In genomic region chr12:66199141-66199540, GRCh38 we compare ENCODE assay signal across 20 cellular contexts. TPM values are rescaled to one million over a fixed set of nuclear protein-coding genes. Genes with fewer than 3 reads are reported as not detected.
DNase-seq lines count a peak whose midpoint lies in the region; ATAC-seq, FAIRE-seq and TF ChIP-seq lines count a peak whose summit lies in the region.
"Had no signal": no experiment of that assay in that cellular context is flagged by ENCODE, and none has a peak within 500 bp of the region (broad histone marks: within the 10 kb centered on the region; RNA-seq: fewer than 3 reads in every experiment).

No MANE protein-coding gene starts in this region.

- peaks cover 65% of the 10 kb centered on the region for H3K4me1 Mint-ChIP-seq in CD14-positive monocyte

- H2AFZ ChIP-seq in IMR-90 (replicated peaks; ENCODE audit: low read length, poor library complexity) (no peak overlapping the region), HepG2 (ENCODE audit: low read length) (no peak overlapping the region)
- H2AFZ ChIP-seq: GM23338 had no signal

- no peak overlapping the region for H2AK5ac ChIP-seq in IMR-90 (ENCODE audit: low read depth, low read length)

- H3K36me3 ChIP-seq in IMR-90 (ENCODE audit: control insufficient read depth, insufficient read depth, low read length) (no peaks in the 10 kb centered on the region), neutrophil (peaks cover 3% of the 10 kb centered on the region), HepG2 (replicated peaks in 1 of 2; ENCODE audit: control insufficient read depth in 1 of 2, insufficient read depth in 2 of 2, low read length in 2 of 2) (no peaks in the 10 kb centered on the region)

- no peak overlapping the region for H4K91ac ChIP-seq in IMR-90 (ENCODE audit: insufficient read depth, low read depth, low read length)

- no peak overlapping the region for H3K56ac ChIP-seq in IMR-90 (ENCODE audit: extremely low read depth, insufficient read depth, low read length)

- no peak overlapping the region for H2BK15ac ChIP-seq in IMR-90 (ENCODE audit: low read depth, low read length)

- no peak for FAIRE-seq in HepG2 (lab: Jason Lieb, UNC)
- FAIRE-seq: G401.6, GM12892, GM19239 had no signal

- H4K8ac ChIP-seq in IMR-90 (ENCODE audit: low read depth in 2 of 2, low read length in 2 of 2) = no peak overlapping the region

- dilution Hi-C loops in IMR-90 (cut with HindIII; ENCODE audit: low sequenced_read_pairs, unreplicated experiment) = no loop called here

- H3K4ac ChIP-seq in IMR-90 (ENCODE audit: low read depth, low read length) = no peak overlapping the region

- no peak for TF ChIP-seq CTCF in CD14-positive monocyte (IDR thresholded peaks at IDR 0.05)
- no peak for TF ChIP-seq CTCF in IMR-90 (conservative IDR thresholded peaks at IDR 0.05; ENCODE audit: low read depth, low read length)
- TF ChIP-seq CTCF in neutrophil (IDR thresholded peaks at IDR 0.05) = no peak
- TF ChIP-seq CTCF in HepG2 (CRISPR knock-in tag; IDR thresholded peaks at IDR 0.05) = no peak

- CTCF ChIA-PET in IMR-90 (lab: Yijun Ruan, JAX) (no interaction called here), HepG2 (lab: Yijun Ruan, JAX; ENCODE audit: low intra/inter-chr PET ratio, low total read pairs) (no interaction called here)

- H3K4me2 ChIP-seq in IMR-90 (ENCODE audit: low read depth, low read length) (no peak overlapping the region), HepG2 (ENCODE audit: low read depth, low read length) (no peak overlapping the region)
- H3K4me2 ChIP-seq: GM23338 had no signal

- H3K9ac ChIP-seq in IMR-90 (ENCODE audit: low read depth, low read length) (no peak overlapping the region), HepG2 (ENCODE audit: insufficient read depth, low read depth, low read length) (no peak overlapping the region)

- TF ChIP-seq RAD21 in IMR-90 (IDR thresholded peaks at IDR 0.05; ENCODE audit: low read length) (no peak), HepG2 (CRISPR knock-in tag; IDR thresholded peaks at IDR 0.05) (no peak)

- no peak for TF ChIP-seq POLR2A in IMR-90 (IDR thresholded peaks at IDR 0.05; ENCODE audit: low read depth, low read length)
- TF ChIP-seq POLR2A in HepG2 (IDR thresholded peaks at IDR 0.05; ENCODE audit: insufficient read depth in 1 of 2, low read depth in 2 of 2, low read length in 2 of 2) = no peak

- no peak overlapping the region for H2BK5ac ChIP-seq in IMR-90 (ENCODE audit: low read depth, low read length, poor library complexity, severe bottlenecking)

- H3K23ac ChIP-seq in IMR-90 (ENCODE audit: low read depth, low read length) = no peak overlapping the region

- H3K4me3 ChIP-seq in IMR-90 (ENCODE audit: insufficient read depth, low read depth, low read length) = no peak overlapping the region
- H3K4me3 ChIP-seq in neutrophil (ENCODE audit: low read depth in 1 of 2, low read length in 1 of 2) = no peak overlapping the region
- no peak overlapping the region for H3K4me3 ChIP-seq in HepG2 (replicated peaks in 1 of 3; ENCODE audit: insufficient read depth in 1 of 3, low read depth in 2 of 3, low read length in 3 of 3)
- H3K4me3 ChIP-seq: GM23338 had no signal

- H3K4me1 ChIP-seq in IMR-90 (ENCODE audit: control insufficient read depth, insufficient read depth, low read length) = no peaks in the 10 kb centered on the region
- peaks cover 44 to 66% of the 10 kb centered on the region in 2 experiments for H3K4me1 ChIP-seq in neutrophil (ENCODE audit: control insufficient read depth in 1 of 2, insufficient read depth in 1 of 2, low read depth in 1 of 2, low read length in 1 of 2)
- H3K4me1 ChIP-seq in HepG2 (ENCODE audit: insufficient read depth, low read length) = no peaks in the 10 kb centered on the region
- H3K4me1 ChIP-seq: Caco-2 had no signal

- peak overlapping the region in 5 of 7 donors; percentile 23 to 88 (median 73) for H3K27ac Mint-ChIP-seq in CD14-positive monocyte
- H3K27ac Mint-ChIP-seq: CD4-positive, CD25-positive, alpha-beta regulatory T cell; CD8-positive, alpha-beta T cell; GM23338; H9 had no signal

- H2AK9ac ChIP-seq in IMR-90 (replicated peaks; ENCODE audit: low read depth, low read length, poor library complexity) = no peak overlapping the region

- no peak overlapping the region for H3K18ac ChIP-seq in IMR-90 (ENCODE audit: low read depth, low read length)

- BruUV-seq in IMR-90 (replicated peaks; lab: Mats Ljungman, UMichigan) (no TSS peak), HepG2 (replicated peaks; lab: Mats Ljungman, UMichigan) (no TSS peak)

- H2BK20ac ChIP-seq in IMR-90 (ENCODE audit: low read depth, low read length) = no peak overlapping the region

- no peak for DNase-seq in CD14-positive monocyte (ENCODE audit: low spot score)
- no peak for DNase-seq in IMR-90
- DNase-seq in sciatic nerve (ENCODE audit: low spot score) = no peak
- no peak for DNase-seq in HepG2 (ENCODE audit: low spot score)
- DNase-seq: C1 segment of cervical spinal cord; Caco-2; CD4-positive, CD25-positive, alpha-beta regulatory T cell; CD8-positive, alpha-beta T cell; DMS153; DND-41; H9 had no signal

- TF ChIP-seq EP300 in HepG2 (IDR thresholded peaks at IDR 0.05; ENCODE audit: low read depth in 2 of 2, low read length in 2 of 2) = no peak
- TF ChIP-seq EP300 in HepG2 (CRISPR knock-in tag; IDR thresholded peaks at IDR 0.05; ENCODE audit: borderline replicate concordance) = no peak

- no peak overlapping the region for H3K14ac ChIP-seq in IMR-90 (replicated peaks; ENCODE audit: low read depth, low read length)

- no peak overlapping the region for H4K5ac ChIP-seq in IMR-90 (ENCODE audit: low read depth, low read length)

- no peak overlapping the region for H3K4me3 Mint-ChIP-seq in CD14-positive monocyte
- H3K4me3 Mint-ChIP-seq: CD4-positive, CD25-positive, alpha-beta regulatory T cell; CD8-positive, alpha-beta T cell; GM23338; H9 had no signal

- H3K9me3 ChIP-seq in IMR-90 (ENCODE audit: control insufficient read depth, insufficient read depth, low read length) (peaks cover 3% of the 10 kb centered on the region; the same call in 1 of the 2 replicates), neutrophil (no peaks in the 10 kb centered on the region), HepG2 (ENCODE audit: low read length) (0 out of 2 replicates have a peak, but pooled peaks cover 5% of the 10 kb centered on the region)
- H3K9me3 ChIP-seq: Caco-2 had no signal

- intact Hi-C loops in CD14-positive monocyte (cut with micrococcal nuclease) = loop anchor here in 1 of 2 donors (10.0 kb wide), 1 partner anchor 54 kb away; no protein-coding TSS in a partner anchor
- intact Hi-C loops in IMR-90 (cut with micrococcal nuclease) = no loop called here
- intact Hi-C loops in sciatic nerve (cut with DNase I) = no loop called here
- intact Hi-C loops in HepG2 (cut with micrococcal nuclease; ENCODE audit: unreplicated experiment) = no loop called here

- no peaks in the 10 kb centered on the region for H4K20me1 ChIP-seq in IMR-90 (ENCODE audit: insufficient read depth, low read length)
- H4K20me1 ChIP-seq in HepG2 (ENCODE audit: insufficient read depth, low read length) = no peaks in the 10 kb centered on the region

- peaks cover 49 to 61% of the 10 kb centered on the region in 2 donors for H3K36me3 Mint-ChIP-seq in CD14-positive monocyte
- H3K36me3 Mint-ChIP-seq: CD4-positive, CD25-positive, alpha-beta regulatory T cell; CD8-positive, alpha-beta T cell had no signal

- H3K27ac ChIP-seq in IMR-90 (ENCODE audit: insufficient read depth, low read length) (no peak overlapping the region), neutrophil (peak overlapping the region; percentile 3), HepG2 (ENCODE audit: extremely low read length, insufficient read depth, low read length) (no peak overlapping the region)

- WGBS in IMR-90 (ENCODE audit: extremely low coverage in 2 of 2, insufficient read length in 1 of 2), 2 experiments = no CpG with 5 or more reads among the region's 3 CpGs
- WGBS in HepG2 (ENCODE audit: low lambda C conversion rate) = 3% methylated on average over 3 of the region's 3 CpGs

- in situ Hi-C loops in IMR-90 (cut with MboI; ENCODE audit: low sequenced_read_pairs) (no loop called here), HepG2 (cut with HindIII; ENCODE audit: extremely low pct_ligation_motif_present, low pct_unique_long_range_greater_than_20kb) (no loop called here)

- no peaks in the 10 kb centered on the region for H3K79me2 ChIP-seq in HepG2 (ENCODE audit: insufficient read depth, low read length)

- H3K27me3 Mint-ChIP-seq in CD14-positive monocyte (ENCODE audit: low read depth in 3 of 3) = no peaks in the 10 kb centered on the region
- H3K27me3 Mint-ChIP-seq: CD4-positive, CD25-positive, alpha-beta regulatory T cell had no signal

- no peaks in the 10 kb centered on the region for H3K9me1 ChIP-seq in IMR-90 (ENCODE audit: insufficient read depth, low read length)

- POLR2A ChIA-PET in IMR-90 (lab: Charles Lee; ENCODE audit: unreplicated experiment) = no interaction called here
- POLR2A ChIA-PET in HepG2 (lab: Yijun Ruan, JAX) = no interaction called here

- H2BK120ac ChIP-seq in IMR-90 (ENCODE audit: low read depth, low read length) = no peak overlapping the region

- ATAC-seq in IMR-90 (ENCODE audit: low read depth) (peak; percentile 27), sciatic nerve (peak; percentile 62), GM21367 (IDR thresholded peaks at IDR 0.05; ENCODE audit: unreplicated experiment) (no peak), HepG2 (no peak), GM19023 (IDR thresholded peaks at IDR 0.05; ENCODE audit: unreplicated experiment) (no peak)
- ATAC-seq: CD8-positive, alpha-beta T cell; GM23338; HCT116 had no signal

- H3K27me3 ChIP-seq in IMR-90 (ENCODE audit: control insufficient read depth, insufficient read depth, low read length) = no peaks in the 10 kb centered on the region
- H3K27me3 ChIP-seq in neutrophil = no peaks in the 10 kb centered on the region
- peaks cover 0 to 9% of the 10 kb centered on the region in 2 experiments; a peak in 3 of 5 replicates for H3K27me3 ChIP-seq in HepG2 (ENCODE audit: control insufficient read depth in 1 of 2, insufficient read depth in 2 of 2, low read length in 2 of 2)

- peaks cover 0 to 8% (median 0%) of the 10 kb centered on the region in 7 donors for H3K9me3 Mint-ChIP-seq in CD14-positive monocyte

- no peaks in the 10 kb centered on the region for H3K79me1 ChIP-seq in IMR-90 (ENCODE audit: low read depth in 1 of 2, low read length in 2 of 2)

RNA-seq across cellular contexts. Expression of gene IRAK3, which starts 10.1 kb away (rescaled TPM):
- 10 to 100 TPM; 56.9 to 59.7 TPM for polyA plus RNA-seq in CD14-positive monocyte
- total RNA-seq in IMR-90 (2012; rRNA removed) = 0.72 and 1.1 TPM in 2 replicates
- polyA plus RNA-seq in IMR-90 (2012; rRNA removed) = 0.34 and 0.53 TPM in 2 replicates
- polyA plus RNA-seq in IMR-90 (2012; cell fraction: cytosol; rRNA removed) = 0.05 and 0.07 TPM in 2 replicates
- 0.13 and 1.0 TPM in 2 replicates for polyA plus RNA-seq in IMR-90 (2012; cell fraction: nucleus; rRNA removed; ENCODE audit: low replicate concordance)
- 19.3 TPM for total RNA-seq in sciatic nerve
- not detected in 2 replicates for total RNA-seq in HepG2 (2016; rRNA removed; fragmentation: Illumina TruSeq; extraction: Trizol)
- not detected in 2 replicates for total RNA-seq in HepG2 (2016; cell fraction: cytosol; rRNA removed; fragmentation: Illumina TruSeq; extraction: Trizol; ENCODE audit: low read depth)
- total RNA-seq in HepG2 (2016; cell fraction: insoluble cytoplasmic fraction; rRNA removed; fragmentation: Illumina TruSeq; extraction: Trizol) = not detected in 2 replicates
- total RNA-seq in HepG2 (2016; cell fraction: membrane; rRNA removed; fragmentation: Illumina TruSeq; extraction: Trizol) = not detected in 2 replicates
- not detected in 2 replicates for total RNA-seq in HepG2 (2016; cell fraction: nucleus; rRNA removed; fragmentation: Illumina TruSeq; extraction: Trizol)
- 0.01 TPM in 1 of 2 replicates, not detected in the other for polyA plus RNA-seq in HepG2 (2011; rRNA removed)
- 0.01 TPM in 1 of 2 replicates, not detected in the other for polyA plus RNA-seq in HepG2 (2011; cell fraction: cytosol; rRNA removed)
- not detected in 2 replicates for polyA plus RNA-seq in HepG2 (2011; cell fraction: nucleus; rRNA removed)
- not detected in 2 replicates for polyA plus RNA-seq in HepG2 (2012)
- polyA plus RNA-seq in HepG2 (2016; cell fraction: cytosol; fragmentation: Illumina TruSeq; extraction: Trizol; ENCODE audit: low read depth) = not detected in 2 replicates
- not detected in 2 replicates for polyA plus RNA-seq in HepG2 (2016; cell fraction: insoluble cytoplasmic fraction; fragmentation: Illumina TruSeq; extraction: Trizol; ENCODE audit: low read depth)
- polyA plus RNA-seq in HepG2 (2016; cell fraction: membrane; fragmentation: Illumina TruSeq; extraction: Trizol; ENCODE audit: low read depth) = not detected in 2 replicates
- not detected in 2 replicates for polyA plus RNA-seq in HepG2 (2016; cell fraction: nucleus; fragmentation: Illumina TruSeq; extraction: Trizol; ENCODE audit: insufficient read depth, low read depth)
- polyA minus RNA-seq in HepG2 (2011; rRNA and poly(A)+ RNA removed; ENCODE audit: low replicate concordance) = not detected in 2 replicates
- polyA minus RNA-seq in HepG2 (2011; cell fraction: cytosol; rRNA and poly(A)+ RNA removed) = not detected in 2 replicates
- under 0.01 TPM in 1 of 2 replicates, not detected in the other for polyA minus RNA-seq in HepG2 (2011; cell fraction: nucleus; rRNA and poly(A)+ RNA removed)
- total RNA-seq: A172, Caco-2 had no signal

RNA-seq across cellular contexts. Expression of gene TMBIM4, which starts 29.3 kb away (rescaled TPM):
- 100 to 1,000 TPM; 694 to 823 TPM for polyA plus RNA-seq in CD14-positive monocyte
- 59.3 and 89.7 TPM in 2 replicates for total RNA-seq in IMR-90 (2012; rRNA removed)
- 33.7 and 38.7 TPM in 2 replicates for polyA plus RNA-seq in IMR-90 (2012; rRNA removed)
- polyA plus RNA-seq in IMR-90 (2012; cell fraction: cytosol; rRNA removed) = 79.5 and 106 TPM in 2 replicates
- 12.2 and 34.5 TPM in 2 replicates for polyA plus RNA-seq in IMR-90 (2012; cell fraction: nucleus; rRNA removed; ENCODE audit: low replicate concordance)
- 99.3 TPM for total RNA-seq in sciatic nerve
- total RNA-seq in HepG2 (2016; rRNA removed; fragmentation: Illumina TruSeq; extraction: Trizol) = 42.7 and 60.5 TPM in 2 replicates
- total RNA-seq in HepG2 (2016; cell fraction: cytosol; rRNA removed; fragmentation: Illumina TruSeq; extraction: Trizol; ENCODE audit: low read depth) = 23.4 and 25.4 TPM in 2 replicates
- total RNA-seq in HepG2 (2016; cell fraction: insoluble cytoplasmic fraction; rRNA removed; fragmentation: Illumina TruSeq; extraction: Trizol) = 39.4 and 63.5 TPM in 2 replicates
- 26.8 and 31.2 TPM in 2 replicates for total RNA-seq in HepG2 (2016; cell fraction: membrane; rRNA removed; fragmentation: Illumina TruSeq; extraction: Trizol)
- total RNA-seq in HepG2 (2016; cell fraction: nucleus; rRNA removed; fragmentation: Illumina TruSeq; extraction: Trizol) = 49.6 and 63.4 TPM in 2 replicates
- polyA plus RNA-seq in HepG2 (2011; rRNA removed) = 50.6 and 67.7 TPM in 2 replicates
- polyA plus RNA-seq in HepG2 (2011; cell fraction: cytosol; rRNA removed) = 52.4 and 84.3 TPM in 2 replicates
- polyA plus RNA-seq in HepG2 (2011; cell fraction: nucleus; rRNA removed) = 13.8 and 20.7 TPM in 2 replicates
- 22.5 and 39.1 TPM in 2 replicates for polyA plus RNA-seq in HepG2 (2012)
- 38.5 and 45.6 TPM in 2 replicates for polyA plus RNA-seq in HepG2 (2016; cell fraction: cytosol; fragmentation: Illumina TruSeq; extraction: Trizol; ENCODE audit: low read depth)
- 48.1 and 48.4 TPM in 2 replicates for polyA plus RNA-seq in HepG2 (2016; cell fraction: insoluble cytoplasmic fraction; fragmentation: Illumina TruSeq; extraction: Trizol; ENCODE audit: low read depth)
- polyA plus RNA-seq in HepG2 (2016; cell fraction: membrane; fragmentation: Illumina TruSeq; extraction: Trizol; ENCODE audit: low read depth) = 37.2 and 37.7 TPM in 2 replicates
- polyA plus RNA-seq in HepG2 (2016; cell fraction: nucleus; fragmentation: Illumina TruSeq; extraction: Trizol; ENCODE audit: insufficient read depth, low read depth) = 94.9 and 98.2 TPM in 2 replicates
- polyA minus RNA-seq in HepG2 (2011; rRNA and poly(A)+ RNA removed; ENCODE audit: low replicate concordance) = 18.5 and 25.0 TPM in 2 replicates
- 21.6 and 27.0 TPM in 2 replicates for polyA minus RNA-seq in HepG2 (2011; cell fraction: cytosol; rRNA and poly(A)+ RNA removed)
- 13.4 and 17.9 TPM in 2 replicates for polyA minus RNA-seq in HepG2 (2011; cell fraction: nucleus; rRNA and poly(A)+ RNA removed)

Comparison
In these comparisons a context has a peak if more than half of its experiments do, and no peak if none do; other contexts are left out.
1. ATAC-seq: peak in IMR-90 (single experiment) and sciatic nerve (single experiment); none in GM21367 (single experiment), HepG2 (single experiment) and GM19023 (single experiment).